8 cellular contexts compared by ENCODE assay signal in genomic region chr9:19229725-19230355, GRCh38. TPM values are rescaled to one million over a fixed set of nuclear protein-coding genes. Genes with fewer than 3 reads are reported as not detected.
DNase-seq lines count a peak whose midpoint lies in the region; ATAC-seq and TF ChIP-seq lines count a peak whose summit lies in the region.

No MANE protein-coding gene starts in this region.

- H2AFZ ChIP-seq in neuron (ENCODE audit: low read depth, low read length), result peak overlapping the region; percentile 96

- POLR2A ChIA-PET in activated CD8-positive, alpha-beta T cell treated with anti-CD3 and anti-CD28 coated beads, Interleukin-2, amount 10 ng/mL, durations not matched to agents 7 days and 5 days (lab: Charles Lee), result interaction anchor here (0.6 to 0.9 kb wide), 2 partner anchors 125 to 647 kb away, joined by 3 to 4 read pairs; no protein-coding TSS in a partner anchor

- peaks cover 12% of the 10 kb centered on the region for H3K4me1 Mint-ChIP-seq in activated CD8-positive, alpha-beta T cell treated with anti-CD3 and anti-CD28 coated beads, Interleukin-2, amount 10 ng/mL, durations not matched to agents 7 days and 5 days (ENCODE audit: low read depth)

- CTCF ChIA-PET in activated CD8-positive, alpha-beta T cell treated with anti-CD3 and anti-CD28 coated beads, Interleukin-2, amount 10 ng/mL, durations not matched to agents 7 days and 5 days (lab: Charles Lee), result interaction anchor here (1.0 to 2.3 kb wide), 2 partner anchors 46 to 56 kb away, joined by 3 to 7 read pairs; no protein-coding TSS in a partner anchor

- H3K36me3 ChIP-seq in BLaER1 treated with 17β-estradiol and CSF1 and Interleukin-3, amounts not matched to agents 10 nM and 100 nM, result peaks cover 0 to 9% (median 0%) of the 10 kb centered on the region in 11 experiments; a peak in 4 of 22 replicates
- H3K36me3 ChIP-seq in neuron (ENCODE audit: insufficient read depth, low read length), result no peaks in the 10 kb centered on the region

- H3K27me3 ChIP-seq in BLaER1 treated with 17β-estradiol and CSF1 and Interleukin-3, amounts not matched to agents 10 nM and 100 nM, result peaks cover 0 to 29% (median 23%) of the 10 kb centered on the region in 11 experiments; a peak in 19 of 22 replicates
- H3K27me3 ChIP-seq in neuron (ENCODE audit: insufficient read depth, low read length), result no peaks in the 10 kb centered on the region

- DNase-seq in NCI-H226 (peak; percentile 28), fibroblast of pulmonary artery (ENCODE audit: low read depth) (no peak), CD1c-positive myeloid dendritic cell (ENCODE audit: extremely low spot score) (no peak)
- DNase-seq in activated CD8-positive, alpha-beta T cell treated with anti-CD3 and anti-CD28 coated beads, Interleukin-2, amount 10 ng/mL, durations not matched to agents 7 days and 5 days, result peak; percentile 76

- peaks cover 12 to 40% (median 34%) of the 10 kb centered on the region in 11 experiments; a peak in 20 of 22 replicates for H4K20me1 ChIP-seq in BLaER1 treated with 17β-estradiol and CSF1 and Interleukin-3, amounts not matched to agents 10 nM and 100 nM

- H3K36me3 Mint-ChIP-seq in activated CD8-positive, alpha-beta T cell treated with anti-CD3 and anti-CD28 coated beads, Interleukin-2, amount 10 ng/mL, durations not matched to agents 7 days and 5 days (ENCODE audit: low read depth), result peaks cover 2% of the 10 kb centered on the region

- peak overlapping the region; percentile 77 to 98 (median 90) for H3K4me2 ChIP-seq in BLaER1 treated with 17β-estradiol and CSF1 and Interleukin-3, amounts not matched to agents 10 nM and 100 nM

- H3K27me3 Mint-ChIP-seq in activated CD8-positive, alpha-beta T cell treated with anti-CD3 and anti-CD28 coated beads, Interleukin-2, amount 10 ng/mL, durations not matched to agents 7 days and 5 days (ENCODE audit: low read depth), result no peaks in the 10 kb centered on the region

- H3K4me3 ChIP-seq in BLaER1 treated with 17β-estradiol and CSF1 and Interleukin-3, amounts not matched to agents 10 nM and 100 nM, result peak overlapping the region; percentile 51 to 100 (median 92)
- H3K4me3 ChIP-seq in fibroblast of pulmonary artery (replicated peaks; ENCODE audit: low read depth, low read length) (peak overlapping the region; percentile 86), neuron (ENCODE audit: low read length) (peak overlapping the region; percentile 97)

- TF ChIP-seq CTCF in fibroblast of pulmonary artery (IDR thresholded peaks at IDR 0.05; ENCODE audit: low read length, missing control alignments), result no peak

- peak overlapping the region in 10 of 11 experiments; percentile 15 to 92 (median 56); a peak in 15 of 22 replicates for H3K27ac ChIP-seq in BLaER1 treated with 17β-estradiol and CSF1 and Interleukin-3, amounts not matched to agents 10 nM and 100 nM

- peak overlapping the region; percentile 76 for H3K4me3 Mint-ChIP-seq in activated CD8-positive, alpha-beta T cell treated with anti-CD3 and anti-CD28 coated beads, Interleukin-2, amount 10 ng/mL, durations not matched to agents 7 days and 5 days

- no peaks in the 10 kb centered on the region for H3K9me3 ChIP-seq in BLaER1 treated with 17β-estradiol and CSF1 and Interleukin-3, amounts not matched to agents 10 nM and 100 nM (replicated peaks in 1 of 11)
- H3K9me3 ChIP-seq in neuron (ENCODE audit: low read length), result no peaks in the 10 kb centered on the region

- H3K4me1 ChIP-seq in BLaER1 treated with 17β-estradiol and CSF1 and Interleukin-3, amounts not matched to agents 10 nM and 100 nM, result peaks cover 28 to 46% (median 31%) of the 10 kb centered on the region in 10 experiments
- H3K4me1 ChIP-seq in neuron (ENCODE audit: insufficient read depth, low read length), result peaks cover 21% of the 10 kb centered on the region

- no peaks in the 10 kb centered on the region for H3K9me3 Mint-ChIP-seq in activated CD8-positive, alpha-beta T cell treated with anti-CD3 and anti-CD28 coated beads, Interleukin-2, amount 10 ng/mL, durations not matched to agents 7 days and 5 days (ENCODE audit: insufficient read depth)

- H3K9ac ChIP-seq in BLaER1 treated with 17β-estradiol and CSF1 and Interleukin-3, amounts not matched to agents 10 nM and 100 nM, result peak overlapping the region; percentile 49 to 95 (median 87)

- ATAC-seq in GM19023 (IDR thresholded peaks at IDR 0.05; ENCODE audit: unreplicated experiment) (peak; percentile 58), HG03135 (IDR thresholded peaks at IDR 0.05; ENCODE audit: unreplicated experiment) (peak; percentile 53)
- ATAC-seq in activated CD8-positive, alpha-beta T cell treated with anti-CD3 and anti-CD28 coated beads, Interleukin-2, amount 10 ng/mL, durations not matched to agents 7 days and 5 days, result peak; percentile 56

- peak overlapping the region; percentile 81 for H3K27ac Mint-ChIP-seq in activated CD8-positive, alpha-beta T cell treated with anti-CD3 and anti-CD28 coated beads, Interleukin-2, amount 10 ng/mL, durations not matched to agents 7 days and 5 days

RNA-seq across cellular contexts. Expression of gene DENND4C, which starts 0.7 kb away (rescaled TPM):
- total RNA-seq in activated CD8-positive, alpha-beta T cell treated with anti-CD3 and anti-CD28 coated beads, Interleukin-2, amount 10 ng/mL, durations not matched to agents 7 days and 5 days, result 10 to 100 TPM; 29.6 to 35.3 TPM

Comparison
In these comparisons a context has a peak if more than half of its experiments do, and no peak if none do; other contexts are left out.
1. DNase-seq: peak in NCI-H226 (single experiment) and activated CD8-positive, alpha-beta T cell treated with anti-CD3 and anti-CD28 coated beads, Interleukin-2, amount 10 ng/mL, durations not matched to agents 7 days and 5 days (single experiment); none in fibroblast of pulmonary artery (single experiment) and CD1c-positive myeloid dendritic cell (single experiment).
2. Peak in every context shown above with its lines, with median percentiles within 50 percentile points of each other: H3K4me3 ChIP-seq and ATAC-seq.